ENCODE assay signal across 17 cellular contexts in the genomic region with DNA sequence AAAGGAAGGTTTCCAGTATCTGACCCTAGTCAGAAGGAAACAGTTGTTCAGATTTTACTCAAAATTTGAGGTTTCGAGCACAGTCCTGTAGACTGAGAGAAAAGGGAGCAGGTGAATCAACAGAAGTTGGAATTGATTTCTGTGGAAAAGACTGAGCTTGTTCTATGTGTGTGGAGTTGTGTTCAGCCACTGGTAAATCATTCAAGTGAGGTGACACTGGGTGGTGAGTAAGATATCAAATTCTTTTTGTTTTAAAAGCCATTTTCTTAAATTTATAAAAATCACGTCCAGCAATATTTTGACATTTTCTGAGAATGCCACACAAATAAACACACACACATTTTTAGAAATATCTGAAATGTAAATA.
DNase-seq lines count a peak whose midpoint lies in the region; ATAC-seq, FAIRE-seq and TF ChIP-seq lines count a peak whose summit lies in the region.
"Had no signal": no experiment of that assay in that cellular context is flagged by ENCODE, and none has a peak within 500 bp of the region (broad histone marks: within the 10 kb centered on the region; RNA-seq: fewer than 3 reads in every experiment).

No MANE protein-coding gene starts in this region.

- H3K27ac Mint-ChIP-seq in astrocyte (ENCODE audit: unreplicated experiment): no peak overlapping the region
- H3K27ac Mint-ChIP-seq: CD4-positive, alpha-beta T cell had no signal

- H3K14ac ChIP-seq in mesenchymal stem cell (ENCODE audit: low read length in 2 of 2): no peak overlapping the region

- H3K9ac ChIP-seq in astrocyte (ENCODE audit: low read length) (no peak overlapping the region), mesenchymal stem cell (ENCODE audit: low read length) (no peak overlapping the region)

- H4K20me1 ChIP-seq in astrocyte (ENCODE audit: insufficient read depth, low read length): no peaks in the 10 kb centered on the region

- DNase-seq in ACHN (peak; percentile 55), HK-2 (ENCODE audit: unreplicated experiment) (peak; percentile 13), astrocyte (ENCODE audit: low read depth) (no peak), mesenchymal stem cell (no peak), heart left ventricle (no peak)
- no peak for DNase-seq in stimulated activated CD4-positive, alpha-beta T cell treated with anti-CD3 and anti-CD28 coated beads, Interleukin-4, amount 100 ng/mL, for 1 hour
- DNase-seq in activated CD8-positive, alpha-beta memory T cell treated with anti-CD3 and anti-CD28 coated beads, Interleukin-2, amount 50 U/mL, for 4 hours: no peak
- DNase-seq: BE2C; CD4-positive, alpha-beta T cell; DMS79; KBM-7; MV-4-11; NCI-H1436 treated with DMSO at 0.1 percent for 48 hours; NCI-H2081; NCI-H510A; NCI-H774 had no signal

- TF ChIP-seq POLR2A in heart left ventricle (IDR thresholded peaks at IDR 0.05): no peak

- TF ChIP-seq CTCF in astrocyte (IDR thresholded peaks at IDR 0.05; ENCODE audit: insufficient read depth, low read depth, low read length) (no peak), heart left ventricle (IDR thresholded peaks at IDR 0.05) (no peak)

- 100% methylated on average over 2 of the region's 2 CpGs for WGBS in mesenchymal stem cell
- WGBS in heart left ventricle, 4 donors: 68 to 93% (median 90%) methylated on average over 2 of the region's 2 CpGs

- intact Hi-C loops in heart left ventricle (cut with DNase I): no loop called here

- ATAC-seq in heart left ventricle: no peak
- ATAC-seq: Right ventricle myocardium inferior had no signal

- H3K4me1 Mint-ChIP-seq in astrocyte (ENCODE audit: low read depth, unreplicated experiment): peaks cover 5% of the 10 kb centered on the region

- no peak overlapping the region for H3K23ac ChIP-seq in mesenchymal stem cell (ENCODE audit: low read length in 2 of 2)

- H3K4me1 ChIP-seq in astrocyte (ENCODE audit: insufficient read depth, low read length) (peaks cover 22% of the 10 kb centered on the region), mesenchymal stem cell (ENCODE audit: control insufficient read depth, insufficient read depth, low read depth, low read length) (no peaks in the 10 kb centered on the region), heart left ventricle (no peaks in the 10 kb centered on the region)

- no peaks in the 10 kb centered on the region for H3K9me3 Mint-ChIP-seq in astrocyte (ENCODE audit: unreplicated experiment)
- H3K9me3 Mint-ChIP-seq: CD4-positive, alpha-beta T cell had no signal

- H2BK5ac ChIP-seq in mesenchymal stem cell (ENCODE audit: low read depth, low read length, poor library complexity, severe bottlenecking): no peak overlapping the region

- H3K4ac ChIP-seq in mesenchymal stem cell (ENCODE audit: low read depth in 1 of 2, low read length in 2 of 2): no peak overlapping the region

- H2BK12ac ChIP-seq in mesenchymal stem cell (ENCODE audit: low read length in 2 of 2): no peak overlapping the region

- H2AFZ ChIP-seq in astrocyte (ENCODE audit: low read depth, low read length) (no peak overlapping the region), mesenchymal stem cell (ENCODE audit: low read depth, low read length) (no peak overlapping the region)

- no peak overlapping the region for H3K18ac ChIP-seq in mesenchymal stem cell (ENCODE audit: low read depth in 1 of 2, low read length in 2 of 2)

- H3K4me2 ChIP-seq in astrocyte (ENCODE audit: low read length) (no peak overlapping the region), mesenchymal stem cell (ENCODE audit: low read length, poor library complexity, severe bottlenecking) (peak overlapping the region; percentile 21)

- H3K27ac ChIP-seq in astrocyte (ENCODE audit: low read depth, low read length): peak overlapping the region; percentile 40
- H3K27ac ChIP-seq in mesenchymal stem cell (ENCODE audit: low read length, poor library complexity, severe bottlenecking): peak overlapping the region; percentile 63
- H3K27ac ChIP-seq in heart left ventricle: peak overlapping the region in 2 of 12 donors; percentile 37 to 65

- H3K27me3 Mint-ChIP-seq in astrocyte (ENCODE audit: low read depth, unreplicated experiment): no peaks in the 10 kb centered on the region
- H3K27me3 Mint-ChIP-seq: CD4-positive, alpha-beta T cell had no signal

- H2BK120ac ChIP-seq in mesenchymal stem cell (ENCODE audit: low read depth, low read length): no peak overlapping the region

- H3K9me3 ChIP-seq in astrocyte (ENCODE audit: insufficient read depth, low read depth, low read length): no peaks in the 10 kb centered on the region
- no peaks in the 10 kb centered on the region for H3K9me3 ChIP-seq in mesenchymal stem cell (ENCODE audit: control insufficient read depth, low read length)
- H3K9me3 ChIP-seq in heart left ventricle: no peaks in the 10 kb centered on the region
- H3K9me3 ChIP-seq: BE2C had no signal

- H3K4me3 ChIP-seq in astrocyte (ENCODE audit: insufficient read depth, low read depth, low read length) (no peak overlapping the region), mesenchymal stem cell (ENCODE audit: insufficient read depth in 1 of 2, low read depth in 1 of 2, low read length in 2 of 2) (no peak overlapping the region), heart left ventricle (no peak overlapping the region)

- H3K79me2 ChIP-seq in astrocyte (ENCODE audit: insufficient read depth, low read length): no peaks in the 10 kb centered on the region

- no peaks in the 10 kb centered on the region for H3K36me3 Mint-ChIP-seq in astrocyte (ENCODE audit: low read depth, unreplicated experiment)

- H3K36me3 ChIP-seq in astrocyte (ENCODE audit: insufficient read depth, low read length): no peaks in the 10 kb centered on the region
- no peaks in the 10 kb centered on the region for H3K36me3 ChIP-seq in mesenchymal stem cell (ENCODE audit: control insufficient read depth in 1 of 2, insufficient read depth in 2 of 2, low read depth in 1 of 2, low read length in 2 of 2)
- H3K36me3 ChIP-seq in heart left ventricle: no peaks in the 10 kb centered on the region
- H3K36me3 ChIP-seq: BE2C had no signal

- no peak overlapping the region for H4K8ac ChIP-seq in mesenchymal stem cell (ENCODE audit: low read length)

- in situ Hi-C loops in ACHN (cut with HindIII; ENCODE audit: low pct_ligation_motif_present, low pct_unique_long_range_greater_than_20kb, low sequenced_read_pairs): no loop called here

- FAIRE-seq in astrocyte (lab: Jason Lieb, UNC): no peak

- no peaks in the 10 kb centered on the region for H3K79me1 ChIP-seq in mesenchymal stem cell (replicated peaks; ENCODE audit: low read length, poor library complexity, severe bottlenecking)

- no peak overlapping the region for H3K4me3 Mint-ChIP-seq in astrocyte (ENCODE audit: unreplicated experiment)
- H3K4me3 Mint-ChIP-seq: CD4-positive, alpha-beta T cell had no signal

- no peak overlapping the region for H2BK15ac ChIP-seq in mesenchymal stem cell (ENCODE audit: low read depth, poor library complexity, severe bottlenecking)

- H2AK5ac ChIP-seq in mesenchymal stem cell (ENCODE audit: low read length, severe bottlenecking): no peak overlapping the region

- no peak overlapping the region for H4K91ac ChIP-seq in mesenchymal stem cell (ENCODE audit: low read length)

- no peaks in the 10 kb centered on the region for H3K27me3 ChIP-seq in astrocyte (ENCODE audit: insufficient read depth, low read length)
- H3K27me3 ChIP-seq in mesenchymal stem cell (ENCODE audit: control insufficient read depth in 1 of 2, insufficient read depth in 1 of 2, low read length in 2 of 2): no peaks in the 10 kb centered on the region
- H3K27me3 ChIP-seq in heart left ventricle: no peaks in the 10 kb centered on the region
- H3K27me3 ChIP-seq: BE2C had no signal

Comparison
In these comparisons a context has a peak if more than half of its experiments do, and no peak if none do; other contexts are left out.
1. DNase-seq: peak in ACHN (single experiment) and HK-2 (single experiment); none in astrocyte (single experiment), mesenchymal stem cell (single experiment), stimulated activated CD4-positive, alpha-beta T cell treated with anti-CD3 and anti-CD28 coated beads, Interleukin-4, amount 100 ng/mL, for 1 hour (single experiment), activated CD8-positive, alpha-beta memory T cell treated with anti-CD3 and anti-CD28 coated beads, Interleukin-2, amount 50 U/mL, for 4 hours (single experiment) and heart left ventricle (0 of 5).